In the genomic region with DNA sequence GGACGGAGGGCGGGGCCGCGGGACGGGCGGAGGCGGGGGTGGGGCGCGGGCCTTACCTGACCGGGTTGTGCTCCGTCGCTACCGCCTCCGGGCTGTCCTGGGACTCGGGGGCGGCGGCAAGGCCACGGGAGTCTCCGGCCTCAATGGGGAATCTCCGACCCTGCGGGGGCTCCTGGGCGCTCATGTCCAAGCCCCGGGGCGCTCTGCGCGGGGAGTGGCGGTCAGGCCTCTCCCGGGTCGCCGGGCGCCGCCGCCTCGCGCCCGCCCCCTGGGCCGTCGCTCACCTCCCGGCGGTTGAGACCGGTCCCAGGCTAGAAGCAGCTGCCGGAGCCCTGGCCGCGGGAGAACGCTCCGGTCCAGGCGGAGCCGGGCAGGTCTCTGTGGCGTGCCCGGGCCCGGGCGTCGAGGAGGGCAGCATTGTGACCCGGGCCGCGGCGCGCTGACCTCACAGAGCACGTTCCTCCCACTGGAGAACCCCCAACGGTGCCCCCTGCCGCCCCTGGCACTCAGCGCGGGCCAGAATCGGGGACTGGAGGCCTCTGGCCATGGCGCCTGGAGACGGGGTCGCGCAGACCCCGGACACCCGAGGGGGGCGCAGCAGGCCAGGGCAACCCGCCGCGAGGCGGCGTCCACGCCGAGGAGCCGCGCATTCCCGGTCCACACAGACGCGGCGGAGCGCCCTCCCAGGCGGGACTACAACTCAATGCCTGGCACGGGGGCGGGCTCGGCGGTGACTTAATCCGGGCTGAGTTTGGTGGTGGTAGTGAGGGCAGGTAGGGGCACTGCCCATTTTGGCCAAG, we compare ENCODE assay signal across 8 cellular contexts. TPM values are rescaled to one million over a fixed set of nuclear protein-coding genes. Genes with fewer than 3 reads are reported as not detected.
DNase-seq lines count a peak whose midpoint lies in the region; ATAC-seq lines count a peak whose summit lies in the region.

No MANE protein-coding gene starts in this region.

- H2BK12ac ChIP-seq in neuronal stem cell (ENCODE audit: low read length) = no peak overlapping the region

- H4K8ac ChIP-seq in neuronal stem cell (ENCODE audit: low read depth, low read length) = no peak overlapping the region

- no peaks in the 10 kb centered on the region for H3K79me1 ChIP-seq in neuronal stem cell (ENCODE audit: low read depth, low read length)

- ATAC-seq in Right ventricle myocardium inferior (peak; percentile 77), HG02852 (IDR thresholded peaks at IDR 0.05; ENCODE audit: unreplicated experiment) (no peak), GM19463 (IDR thresholded peaks at IDR 0.05; ENCODE audit: unreplicated experiment) (no peak)

- WGBS in neuronal stem cell (ENCODE audit: extremely low coverage in 2 of 2, insufficient read length in 2 of 2, insufficient replicate concordance in 1 of 2), 2 donors = no CpG with 5 or more reads among the region's 91 CpGs

- peak overlapping the region in 1 of 2 donors; percentile 72 for H3K4me3 ChIP-seq in neuronal stem cell (ENCODE audit: low read length in 2 of 2)

- no peak overlapping the region for H4K91ac ChIP-seq in neuronal stem cell (ENCODE audit: low read depth, low read length, poor library complexity)

- H3K9ac ChIP-seq in neuronal stem cell (ENCODE audit: low read depth, low read length, poor library complexity) = peak overlapping the region; percentile 47

- H3K4me1 ChIP-seq in neuronal stem cell (ENCODE audit: control insufficient read depth in 2 of 2, insufficient read depth in 1 of 2, low read depth in 1 of 2, low read length in 2 of 2) = peaks cover 0 to 4% of the 10 kb centered on the region in 2 donors

- peaks cover 0 to 2% of the 10 kb centered on the region in 2 donors for H3K9me3 ChIP-seq in neuronal stem cell (replicated peaks in 1 of 2; ENCODE audit: control insufficient read depth in 2 of 2, insufficient read depth in 1 of 2, low read depth in 1 of 2, low read length in 2 of 2)

- peak overlapping the region; percentile 51 for H2BK120ac ChIP-seq in neuronal stem cell (ENCODE audit: low read depth, low read length)

- peak overlapping the region; percentile 68 for H3K23ac ChIP-seq in neuronal stem cell (ENCODE audit: low read depth, low read length, poor library complexity)

- H3K27me3 ChIP-seq in neuronal stem cell (ENCODE audit: control insufficient read depth in 3 of 3, insufficient read depth in 3 of 3, low read depth in 1 of 3, low read length in 3 of 3) = peaks cover 0 to 7% (median 0%) of the 10 kb centered on the region in 3 experiments

- H2AK5ac ChIP-seq in neuronal stem cell (ENCODE audit: low read depth, low read length) = peak overlapping the region; percentile 54

- no peak overlapping the region for H2AFZ ChIP-seq in neuronal stem cell (ENCODE audit: low read length)

- no peak overlapping the region for H3K14ac ChIP-seq in neuronal stem cell (ENCODE audit: low read length)

- intact Hi-C loops in Right ventricle myocardium inferior (cut with DNase I) = no loop called here

- peak; percentile 58 for DNase-seq in activated T-cell treated with anti-CD3 and anti-CD28 coated beads, Interleukin-2, amount 50 U/mL, for 1 hour
- DNase-seq in activated T-cell treated with anti-CD3 and anti-CD28 coated beads for 4 hours (no peak), Right ventricle myocardium inferior (ENCODE audit: missing footprints) (peak; percentile 87), neuronal stem cell (ENCODE audit: low spot score) (no peak), UCSD-AML1 (lab: John Stamatoyannopoulos, UW; ENCODE audit: unreplicated experiment) (no peak)
- DNase-seq in activated naive CD4-positive, alpha-beta T cell treated with anti-CD3 and anti-CD28 coated beads, Interleukin-2, amount 50 U/mL, for 16 hours = peak; percentile 49

- no peak overlapping the region for H3K27ac ChIP-seq in neuronal stem cell (replicated peaks; ENCODE audit: low read length)

- peak overlapping the region; percentile 93 for H3K18ac ChIP-seq in neuronal stem cell (ENCODE audit: low read length)

- H2BK15ac ChIP-seq in neuronal stem cell (ENCODE audit: low read length) = no peak overlapping the region

- no peak overlapping the region for H2BK5ac ChIP-seq in neuronal stem cell (ENCODE audit: low read length)

- no peak overlapping the region for H3K4ac ChIP-seq in neuronal stem cell (ENCODE audit: low read length)

- peak overlapping the region; percentile 89 for H3K4me2 ChIP-seq in neuronal stem cell (ENCODE audit: insufficient read depth, low read length, poor library complexity, severe bottlenecking)

- H3K36me3 ChIP-seq in neuronal stem cell (replicated peaks in 1 of 2; ENCODE audit: control insufficient read depth in 2 of 2, insufficient read depth in 2 of 2, low read length in 2 of 2) = peaks cover 26 to 57% of the 10 kb centered on the region in 2 donors

RNA-seq across cellular contexts. Expression of gene FAM229A, which starts 0.4 kb away (rescaled TPM):
- 2.4 TPM for total RNA-seq in Right ventricle myocardium inferior
- polyA plus RNA-seq in neuronal stem cell (2013, experiment 1 of 2) = 8.1 TPM
- 8.3 TPM for polyA plus RNA-seq in neuronal stem cell (2013, experiment 2 of 2)

RNA-seq across cellular contexts. Expression of gene TSSK3, which starts 0.5 kb away (rescaled TPM):
- 1.2 TPM for total RNA-seq in Right ventricle myocardium inferior
- polyA plus RNA-seq in neuronal stem cell (2013, experiment 1 of 2) = 1.0 TPM
- polyA plus RNA-seq in neuronal stem cell (2013, experiment 2 of 2) = 1.1 TPM

RNA-seq across cellular contexts. Expression of gene MARCKSL1, which starts 25.8 kb away (rescaled TPM):
- total RNA-seq in Right ventricle myocardium inferior = 28.5 TPM
- 808 TPM for polyA plus RNA-seq in neuronal stem cell (2013, experiment 1 of 2)
- polyA plus RNA-seq in neuronal stem cell (2013, experiment 2 of 2) = 809 TPM

RNA-seq across cellular contexts. Expression of gene BSDC1, which starts 32.4 kb away (rescaled TPM):
- total RNA-seq in Right ventricle myocardium inferior = 41.8 TPM
- 34.0 TPM for polyA plus RNA-seq in neuronal stem cell (2013, experiment 1 of 2)
- polyA plus RNA-seq in neuronal stem cell (2013, experiment 2 of 2) = 36.4 TPM

Comparison
In these comparisons a context has a peak if more than half of its experiments do, and no peak if none do; other contexts are left out.
1. DNase-seq: peak in activated T-cell treated with anti-CD3 and anti-CD28 coated beads, Interleukin-2, amount 50 U/mL, for 1 hour (single experiment), activated naive CD4-positive, alpha-beta T cell treated with anti-CD3 and anti-CD28 coated beads, Interleukin-2, amount 50 U/mL, for 16 hours (single experiment) and Right ventricle myocardium inferior (single experiment); none in activated T-cell treated with anti-CD3 and anti-CD28 coated beads for 4 hours (single experiment), neuronal stem cell (single experiment) and UCSD-AML1 (single experiment).